15 cellular contexts compared by ENCODE assay signal in the genomic region with DNA sequence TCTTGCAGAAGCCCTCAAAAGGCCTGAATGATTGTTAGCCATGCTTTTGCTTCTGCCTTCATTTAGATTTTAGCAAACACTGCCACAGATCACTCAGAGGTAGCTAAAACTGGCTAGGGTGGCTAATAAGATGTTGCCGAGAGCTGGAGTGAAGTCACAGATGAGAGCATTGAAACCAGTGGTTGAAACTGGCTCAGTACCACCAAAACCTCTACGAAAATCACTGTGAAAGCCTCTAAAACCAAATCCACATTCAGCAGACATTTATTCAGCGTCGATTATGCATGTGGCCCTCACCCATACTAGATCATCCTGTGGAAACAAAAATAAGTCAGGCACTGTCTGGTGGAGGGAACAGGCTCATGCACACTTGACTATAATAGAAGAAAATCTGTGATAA. TPM values are rescaled to one million over a fixed set of nuclear protein-coding genes. Genes with fewer than 3 reads are reported as not detected.
DNase-seq lines count a peak whose midpoint lies in the region; ATAC-seq and TF ChIP-seq lines count a peak whose summit lies in the region.
"Had no signal": no experiment of that assay in that cellular context is flagged by ENCODE, and none has a peak within 500 bp of the region (broad histone marks: within the 10 kb centered on the region; RNA-seq: fewer than 3 reads in every experiment).

No MANE protein-coding gene starts in this region.

- no peak for DNase-seq in CD8-positive, alpha-beta memory T cell
- DNase-seq in RWPE1 (ENCODE audit: low spot score) (no peak), SJCRH30 (no peak)
- DNase-seq: activated gamma-delta T cell, Caco-2, foreskin fibroblast, NCI-H82, T-helper 9 cell had no signal

- POLR2A ChIA-PET in CD8-positive, alpha-beta memory T cell (lab: Charles Lee), result no interaction called here
- POLR2A ChIA-PET in RWPE1 (lab: Yijun Ruan, JAX; ENCODE audit: low non-redundant PET), result no interaction called here

- no peak overlapping the region for H3K9ac ChIP-seq in KMS-11
- H3K9ac ChIP-seq: parathyroid adenoma had no signal

- no peaks in the 10 kb centered on the region for H3K27me3 Mint-ChIP-seq in CD8-positive, alpha-beta memory T cell

- ATAC-seq in GM18519 (IDR thresholded peaks at IDR 0.05; ENCODE audit: low FRiP score, unreplicated experiment) (peak; percentile 97), GM19452 (IDR thresholded peaks at IDR 0.05; ENCODE audit: unreplicated experiment) (peak; percentile 98), HG02884 (IDR thresholded peaks at IDR 0.05; ENCODE audit: unreplicated experiment) (peak; percentile 98), HG03139 (IDR thresholded peaks at IDR 0.05; ENCODE audit: unreplicated experiment) (no peak)

- H3K4me3 ChIP-seq in KMS-11 (IDR thresholded peaks at IDR 0.05; ENCODE audit: insufficient read depth, low read depth, low read length), result no peak overlapping the region
- H3K4me3 ChIP-seq in CD8-positive, alpha-beta memory T cell (ENCODE audit: low read length), result no peak overlapping the region
- H3K4me3 ChIP-seq in SJCRH30, result no peak overlapping the region

- H3K4me1 Mint-ChIP-seq in CD8-positive, alpha-beta memory T cell, result no peaks in the 10 kb centered on the region

- peaks cover 24% of the 10 kb centered on the region; the same call in 1 of the 2 replicates for H3K27me3 ChIP-seq in KMS-11 (ENCODE audit: insufficient read depth, low read depth)
- no peaks in the 10 kb centered on the region for H3K27me3 ChIP-seq in CD8-positive, alpha-beta memory T cell (ENCODE audit: insufficient read depth, low read length, poor library complexity, severe bottlenecking)
- H3K27me3 ChIP-seq in SJCRH30, result no peaks in the 10 kb centered on the region

- no peak overlapping the region for H2AFZ ChIP-seq in KMS-11 (ENCODE audit: low read depth)
- H2AFZ ChIP-seq: parathyroid adenoma had no signal

- H3K4me1 ChIP-seq in KMS-11 (ENCODE audit: low read depth, poor library complexity, severe bottlenecking), result peaks cover 34% of the 10 kb centered on the region
- H3K4me1 ChIP-seq in CD8-positive, alpha-beta memory T cell (ENCODE audit: insufficient read depth, low read length), result no peaks in the 10 kb centered on the region
- no peaks in the 10 kb centered on the region for H3K4me1 ChIP-seq in SJCRH30
- H3K4me1 ChIP-seq: Caco-2, parathyroid adenoma had no signal

- CTCF ChIA-PET in CD8-positive, alpha-beta memory T cell (lab: Charles Lee), result no interaction called here
- CTCF ChIA-PET in RWPE1 (lab: Yijun Ruan, JAX), result no interaction called here

- peaks cover 6 to 19% (median 16%) of the 10 kb centered on the region in 5 donors for H3K9me3 Mint-ChIP-seq in CD8-positive, alpha-beta memory T cell

- TF ChIP-seq CTCF in KMS-11 (conservative IDR thresholded peaks at IDR 0.05; ENCODE audit: low read depth, low read length), result no peak
- TF ChIP-seq CTCF in RWPE1 (conservative IDR thresholded peaks at IDR 0.05; ENCODE audit: low read depth), result no peak

- H3K4me2 ChIP-seq in KMS-11, result peak overlapping the region; percentile 66

- H3K4me3 Mint-ChIP-seq in CD8-positive, alpha-beta memory T cell, result no peak overlapping the region

- H3K36me3 ChIP-seq in KMS-11 (ENCODE audit: insufficient read depth) (no peaks in the 10 kb centered on the region), SJCRH30 (no peaks in the 10 kb centered on the region)
- H3K36me3 ChIP-seq in CD8-positive, alpha-beta memory T cell (ENCODE audit: insufficient read depth, low read length), result no peaks in the 10 kb centered on the region

- peak overlapping the region; percentile 3; the same call in 1 of the 2 replicates for H3K27ac ChIP-seq in KMS-11
- no peak overlapping the region for H3K27ac ChIP-seq in CD8-positive, alpha-beta memory T cell (ENCODE audit: low read depth, low read length)
- no peak overlapping the region for H3K27ac ChIP-seq in RWPE1
- H3K27ac ChIP-seq in SJCRH30, result no peak overlapping the region
- H3K27ac ChIP-seq: parathyroid adenoma had no signal

- no peaks in the 10 kb centered on the region for H3K9me3 ChIP-seq in CD8-positive, alpha-beta memory T cell (ENCODE audit: low read length)
- H3K9me3 ChIP-seq in SJCRH30 (replicated peaks), result no peaks in the 10 kb centered on the region
- H3K9me3 ChIP-seq: Caco-2 had no signal

- H3K36me3 Mint-ChIP-seq in CD8-positive, alpha-beta memory T cell, result peaks cover 11 to 57% (median 13%) of the 10 kb centered on the region in 3 donors

- no peak overlapping the region for H3K27ac Mint-ChIP-seq in CD8-positive, alpha-beta memory T cell

- no peaks in the 10 kb centered on the region for H4K20me1 ChIP-seq in KMS-11 (ENCODE audit: insufficient read depth)

- H3K79me2 ChIP-seq in KMS-11 (ENCODE audit: insufficient read depth, low read depth), result no peaks in the 10 kb centered on the region
- H3K79me2 ChIP-seq: parathyroid adenoma had no signal

RNA-seq across cellular contexts. Expression of gene PIK3CG, which starts 50.8 kb away (rescaled TPM):
- total RNA-seq in CD8-positive, alpha-beta memory T cell, result 10 to 100 TPM; 25.3 to 26.3 TPM
- polyA plus RNA-seq in CD8-positive, alpha-beta memory T cell, result 31.0 TPM
- not detected in 2 replicates for total RNA-seq in SJCRH30 (2014; rRNA removed; shearing (Covaris generic))
- total RNA-seq: Caco-2, H1 had no signal
- polyA plus RNA-seq: H1 had no signal

Comparison
In these comparisons a context has a peak if more than half of its experiments do, and no peak if none do; other contexts are left out.
1. RNA of gene PIK3CG, which starts 50.8 kb away (total RNA-seq): 25.3 to 26.3 TPM in CD8-positive, alpha-beta memory T cell; not detected in SJCRH30; every median in the first group is over 10 times any median in the second.